33 cellular contexts compared by ENCODE assay signal in the genomic region with DNA sequence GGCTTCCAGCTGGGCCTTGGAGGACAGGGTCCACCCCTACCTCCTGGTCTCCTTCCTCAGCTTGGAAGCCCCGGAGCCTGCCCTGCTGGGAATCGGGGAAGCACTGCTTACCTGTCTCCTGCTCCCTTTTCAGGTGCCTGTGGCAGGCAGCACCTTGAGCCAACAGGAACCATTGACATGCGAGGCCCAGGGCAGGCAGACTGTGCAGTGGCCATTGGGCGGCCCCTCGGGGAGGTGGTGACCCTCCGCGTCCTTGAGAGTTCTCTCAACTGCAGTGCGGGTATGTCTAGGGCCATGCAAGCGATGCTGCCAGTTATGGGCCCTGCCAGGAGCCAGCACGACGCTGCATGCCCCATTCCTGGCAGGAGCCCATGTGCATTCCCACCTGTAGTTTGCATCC.
"Had no signal": no experiment of that assay in that cellular context is flagged by ENCODE, and none has a peak within 500 bp of the region (broad histone marks: within the 10 kb centered on the region; RNA-seq: fewer than 3 reads in every experiment).

No MANE protein-coding gene starts in this region.

- H3K36me3 ChIP-seq: MG63 had no signal

- H3K4me2 ChIP-seq: KMS-11 had no signal

- H3K9ac ChIP-seq: KMS-11 had no signal

- H3K27ac ChIP-seq: KMS-11 had no signal

- H3K27me3 ChIP-seq: MG63 had no signal

- H3K4me3 ChIP-seq: MG63 had no signal

- DNase-seq: Kasumi-1, KG1, MG63, MM.1S, MV-4-11, NCI-H1048, NCI-H1092, NCI-H1092 treated with DMSO at 0.1 percent for 48 hours, NCI-H1105, NCI-H1105 treated with DMSO at 0.1 percent for 48 hours, NCI-H1417, NCI-H1417 treated with DMSO at 0.1 percent for 48 hours, NCI-H1436, NCI-H1436 treated with DMSO at 0.1 percent for 48 hours, NCI-H146, NCI-H1694, NCI-H1694 treated with DMSO at 0.1 percent for 48 hours, NCI-H187, NCI-H187 treated with DMSO at 0.1 percent for 48 hours, NCI-H1930, NCI-H2029, NCI-H2029 treated with DMSO at 0.1 percent for 48 hours, NCI-H2081, NCI-H2081 treated with DMSO at 0.1 percent for 48 hours, NCI-H2107, NCI-H2171, NCI-H2171 treated with DMSO at 0.1 percent for 48 hours, NCI-H2227 treated with DMSO at 0.1 percent for 48 hours, NCI-H226, NCI-H345, NCI-H446, NCI-H446 treated with DMSO at 0.1 percent for 48 hours had no signal

- H3K9me3 ChIP-seq: MG63 had no signal
